Comparison of ENCODE assay signal across 1 cellular context in genomic region chr9:14353222-14354056, GRCh38.
TF ChIP-seq lines count a peak whose summit lies in the region.

No MANE protein-coding gene starts in this region.

TF ChIP-seq in H1, 55 proteins besides CTCF, POLR2A, EP300 and RAD21 (continued from another document):
- TF ChIP-seq BACH1 (IDR thresholded peaks at IDR 0.05; ENCODE audit: low read length) (no peak), E2F6 (IDR thresholded peaks at IDR 0.05) (no peak), JUND (IDR thresholded peaks at IDR 0.05; ENCODE audit: low read length) (0 out of 2 replicates have a peak, but pooled peaks have one; percentile 21), TCF12 (IDR thresholded peaks at IDR 0.05; ENCODE audit: low read depth, low read length) (no peak), EZH2 (IDR thresholded peaks at IDR 0.05; ENCODE audit: low read depth, low read length, severe bottlenecking) (peak; percentile 49), SIN3A (conservative IDR thresholded peaks at IDR 0.05 in 1 of 2, IDR thresholded peaks at IDR 0.05 in 1 of 2; ENCODE audit: low read depth in 1 of 2, low read length in 2 of 2) (peak; percentile 74 to 76; a peak in 2 of 4 replicates), TAF7 (optimal IDR thresholded peaks at IDR 0.05; ENCODE audit: borderline replicate concordance, low read depth, low read length) (no peak), CEBPB (IDR thresholded peaks at IDR 0.05; ENCODE audit: low read depth, low read length) (no peak), CTBP2 (IDR thresholded peaks at IDR 0.05; ENCODE audit: borderline replicate concordance, insufficient read depth, insufficient read length, low read length) (no peak), TBP (IDR thresholded peaks at IDR 0.05; ENCODE audit: low read depth, low read length) (no peak), TEAD4 (IDR thresholded peaks at IDR 0.05; ENCODE audit: low read depth, low read length) (no peak), CREB1 (IDR thresholded peaks at IDR 0.05) (peak; percentile 83), SP2 (IDR thresholded peaks at IDR 0.05; ENCODE audit: low read length) (no peak), GTF2F1 (IDR thresholded peaks at IDR 0.05; ENCODE audit: borderline replicate concordance, low read depth, low read length) (no peak), ZNF274 (IDR thresholded peaks at IDR 0.05; ENCODE audit: borderline replicate concordance, extremely low read depth, low read length) (no peak)
TF ChIP-seq in H1: peak in this region for 6.
